ENCODE assay signal across 1 cellular context in the genomic region with DNA sequence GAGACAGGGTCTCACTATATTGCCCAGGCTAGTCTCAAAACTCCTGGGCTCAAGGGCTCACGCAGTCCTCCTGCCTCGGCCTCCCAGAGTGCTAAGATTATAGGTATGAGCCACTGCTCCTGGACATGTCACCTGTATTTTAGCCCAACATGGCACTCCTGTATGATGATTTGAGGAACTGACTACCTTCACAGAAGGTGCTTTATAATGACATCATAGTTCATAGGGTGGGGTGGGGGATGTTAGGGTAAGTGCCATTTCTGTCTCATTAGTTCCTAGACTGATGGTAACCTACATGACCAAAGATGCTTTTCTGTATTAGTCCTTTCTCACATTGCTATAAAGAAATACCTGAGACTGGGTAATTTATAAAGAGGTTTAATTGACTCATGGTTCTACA.
TF ChIP-seq lines count a peak whose summit lies in the region.

No MANE protein-coding gene starts in this region.

TF ChIP-seq in IMR-90, 13 proteins besides CTCF, POLR2A, EP300 and RAD21:
- TF ChIP-seq USF2 (IDR thresholded peaks at IDR 0.05; ENCODE audit: low read depth, low read length) (no peak), MAFK (IDR thresholded peaks at IDR 0.05; ENCODE audit: low read depth, low read length) (no peak), SMC3 (IDR thresholded peaks at IDR 0.05; ENCODE audit: low read depth, low read length) (no peak), MXI1 (IDR thresholded peaks at IDR 0.05; ENCODE audit: borderline replicate concordance, low read depth, low read length) (no peak), MAZ (IDR thresholded peaks at IDR 0.05; ENCODE audit: borderline replicate concordance, low read depth, low read length) (no peak), FOS (IDR thresholded peaks at IDR 0.05; ENCODE audit: low read depth, low read length) (no peak)
